15 cellular contexts compared by ENCODE assay signal in the genomic region with DNA sequence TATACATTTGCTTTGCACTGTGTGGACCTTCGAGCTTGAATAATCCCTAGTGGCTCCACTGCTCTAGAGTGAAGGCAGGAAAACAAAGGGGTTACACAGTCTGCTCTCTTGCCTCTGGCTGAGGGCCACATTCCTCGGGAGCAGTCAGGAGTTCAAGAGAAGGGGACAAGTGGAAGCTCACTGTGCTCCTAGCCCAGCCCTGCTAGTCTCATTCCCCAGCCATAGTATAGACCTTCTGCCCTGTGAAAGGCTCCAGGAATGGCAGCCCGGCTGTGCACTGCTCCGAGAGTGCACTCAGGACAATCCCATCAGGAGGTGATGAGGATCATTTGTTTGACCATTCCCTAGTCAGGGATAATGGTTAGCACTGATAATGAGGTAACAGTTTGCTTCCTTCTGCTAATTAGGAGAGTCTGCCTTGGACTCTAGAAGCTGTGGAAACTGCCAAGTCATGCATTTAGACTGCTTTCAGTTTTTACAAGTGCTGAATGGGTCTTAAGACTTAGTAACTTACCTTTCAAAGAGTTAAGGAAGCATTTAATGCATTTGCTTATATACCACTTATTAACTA. TPM values are rescaled to one million over a fixed set of nuclear protein-coding genes. Genes with fewer than 3 reads are reported as not detected.
DNase-seq lines count a peak whose midpoint lies in the region; ATAC-seq, FAIRE-seq and TF ChIP-seq lines count a peak whose summit lies in the region.
"Had no signal": no experiment of that assay in that cellular context is flagged by ENCODE, and none has a peak within 500 bp of the region (broad histone marks: within the 10 kb centered on the region; RNA-seq: fewer than 3 reads in every experiment).

No MANE protein-coding gene starts in this region.

- CTCF ChIA-PET in Calu3 (lab: Charles Lee): no interaction called here

- no peak overlapping the region for H3K4me3 ChIP-seq in heart right ventricle
- H3K4me3 ChIP-seq in effector memory CD4-positive, alpha-beta T cell (ENCODE audit: insufficient read depth, low read depth, low read length, poor library complexity, severe bottlenecking): no peak overlapping the region
- H3K4me3 ChIP-seq: BLaER1, mucosa of descending colon had no signal

- H3K27me3 ChIP-seq in heart right ventricle: no peaks in the 10 kb centered on the region
- H3K27me3 ChIP-seq in effector memory CD4-positive, alpha-beta T cell (replicated peaks; ENCODE audit: control insufficient read depth, insufficient read depth, low read length, poor library complexity, severe bottlenecking): no peaks in the 10 kb centered on the region
- H3K27me3 ChIP-seq: BLaER1 had no signal

- BruUV-seq in Calu3 (replicated peaks; lab: Mats Ljungman, UMichigan): no TSS peak

- no peaks in the 10 kb centered on the region for H3K36me3 ChIP-seq in heart right ventricle
- H3K36me3 ChIP-seq in effector memory CD4-positive, alpha-beta T cell (ENCODE audit: control insufficient read depth, insufficient read depth, low read length): no peaks in the 10 kb centered on the region
- H3K36me3 ChIP-seq: BLaER1 had no signal

- peaks cover 0 to 19% (median 0%) of the 10 kb centered on the region in 9 donors for H3K4me1 ChIP-seq in heart right ventricle
- H3K4me1 ChIP-seq in effector memory CD4-positive, alpha-beta T cell (ENCODE audit: control insufficient read depth, insufficient read depth, low read length, poor library complexity, severe bottlenecking): no peaks in the 10 kb centered on the region

- DNase-seq in Calu3 (peak; percentile 31), RCC 7860 (ENCODE audit: low spot score) (peak; percentile 19), heart right ventricle (no peak), nephron progenitor cell (peak; percentile 31), NCI-H82 (lab: John Stamatoyannopoulos, UW) (no peak), LoVo (ENCODE audit: low spot score) (no peak), GM20000 (ENCODE audit: low spot score) (no peak)
- no peak for DNase-seq in effector memory CD4-positive, alpha-beta T cell
- DNase-seq: effector CD8-positive, alpha-beta T cell; GDM1; mucosa of descending colon; T-helper 1 cell had no signal

- 21 to 38% methylated on average over 4 of the region's 4 CpGs for WGBS in heart right ventricle, 2 donors

- no peaks in the 10 kb centered on the region for H3K9me3 ChIP-seq in heart right ventricle
- no peaks in the 10 kb centered on the region for H3K9me3 ChIP-seq in effector memory CD4-positive, alpha-beta T cell (ENCODE audit: control insufficient read depth, low read length)
- H3K9me3 ChIP-seq: BLaER1, mucosa of descending colon had no signal

- TF ChIP-seq CTCF in Calu3 (IDR thresholded peaks at IDR 0.05; ENCODE audit: unreplicated experiment) (no peak), heart right ventricle (IDR thresholded peaks at IDR 0.05) (no peak), nephron progenitor cell (IDR thresholded peaks at IDR 0.05) (no peak), GM20000 (IDR thresholded peaks at IDR 0.05; ENCODE audit: extremely low read depth, missing control alignments) (no peak)

- no peaks in the 10 kb centered on the region for H3K9me3 Mint-ChIP-seq in Calu3 (ENCODE audit: low read depth, unreplicated experiment)
- no peaks in the 10 kb centered on the region for H3K9me3 Mint-ChIP-seq in nephron progenitor cell
- H3K9me3 Mint-ChIP-seq: brain had no signal

- H3K27ac ChIP-seq in heart right ventricle: no peak overlapping the region
- no peak overlapping the region for H3K27ac ChIP-seq in effector memory CD4-positive, alpha-beta T cell (ENCODE audit: insufficient read depth, low read length, poor library complexity, severe bottlenecking)
- H3K27ac ChIP-seq: BLaER1, KMS-11 had no signal

- FAIRE-seq in RCC 7860 (lab: Jason Lieb, UNC): no peak

- H3K4me3 Mint-ChIP-seq in Calu3 (ENCODE audit: low read depth, unreplicated experiment): no peak overlapping the region
- H3K4me3 Mint-ChIP-seq in nephron progenitor cell: no peak overlapping the region

- H3K27ac Mint-ChIP-seq in Calu3 (ENCODE audit: unreplicated experiment) (no peak overlapping the region), nephron progenitor cell (no peak overlapping the region)

- no peaks in the 10 kb centered on the region for H3K27me3 Mint-ChIP-seq in Calu3 (ENCODE audit: unreplicated experiment)
- H3K27me3 Mint-ChIP-seq in nephron progenitor cell (ENCODE audit: low read depth, poor library complexity): peaks cover 49% of the 10 kb centered on the region

- no peaks in the 10 kb centered on the region for H3K36me3 Mint-ChIP-seq in Calu3 (ENCODE audit: insufficient read depth, unreplicated experiment)
- no peaks in the 10 kb centered on the region for H3K36me3 Mint-ChIP-seq in nephron progenitor cell (ENCODE audit: low read depth)
- H3K36me3 Mint-ChIP-seq: brain had no signal

- no peaks in the 10 kb centered on the region for H3K4me1 Mint-ChIP-seq in Calu3 (ENCODE audit: low read depth, unreplicated experiment)
- peaks cover 7% of the 10 kb centered on the region for H3K4me1 Mint-ChIP-seq in nephron progenitor cell

- peak in 7 of 8 donors; percentile 19 to 86 (median 42) for ATAC-seq in heart right ventricle
- ATAC-seq: mucosa of descending colon had no signal

- intact Hi-C loops in Calu3 (cut with micrococcal nuclease; ENCODE audit: unreplicated experiment) (no loop called here), heart right ventricle (cut with DNase I) (no loop called here)

RNA-seq across cellular contexts. Expression of gene IYD, which starts 8.5 kb away (rescaled TPM):
- total RNA-seq in Calu3 (2022) (0.92 and 2.0 TPM in 2 replicates), heart right ventricle (not detected)
- not detected for polyA plus RNA-seq in heart right ventricle

Comparison
In these comparisons a context has a peak if more than half of its experiments do, and no peak if none do; other contexts are left out.
1. DNase-seq: peak in Calu3 (single experiment), RCC 7860 (single experiment) and nephron progenitor cell (single experiment); none in heart right ventricle (0 of 2), effector memory CD4-positive, alpha-beta T cell (0 of 3), NCI-H82 (single experiment), LoVo (single experiment) and GM20000 (single experiment).